16 cellular contexts compared by ENCODE assay signal in genomic region chr19:13954185-13954584, GRCh38. TPM values are rescaled to one million over a fixed set of nuclear protein-coding genes. Genes with fewer than 3 reads are reported as not detected.
A peak's percentile ranks its signal among the peaks of the same experiment; 100 is the strongest.
DNase-seq lines count a peak whose midpoint lies in the region; ATAC-seq, FAIRE-seq and TF ChIP-seq lines count a peak whose summit lies in the region.
"Had no signal": no experiment of that assay in that cellular context is flagged by ENCODE, and none has a peak within 500 bp of the region (broad histone marks: within the 10 kb centered on the region; RNA-seq: fewer than 3 reads in every experiment).

No MANE protein-coding gene starts in this region.

- H3K36me3 Mint-ChIP-seq in IgD-negative memory B cell, result no peaks in the 10 kb centered on the region
- H3K36me3 Mint-ChIP-seq in neural progenitor cell, result peaks cover 12% of the 10 kb centered on the region

- no peak for TF ChIP-seq RAD21 in SK-N-SH (IDR thresholded peaks at IDR 0.05; ENCODE audit: low read length)
- TF ChIP-seq RAD21 in K562 (CRISPR knock-in tag; conservative IDR thresholded peaks at IDR 0.05 in 1 of 2, IDR thresholded peaks at IDR 0.05 in 1 of 2), result no peak

- in situ Hi-C loops in K562 (cut with MboI), result no loop called here

- H3K9me3 Mint-ChIP-seq in IgD-negative memory B cell (no peaks in the 10 kb centered on the region), neural progenitor cell (no peaks in the 10 kb centered on the region)

- H3F3A ChIP-seq in SK-N-SH (replicated peaks; ENCODE audit: insufficient read depth) (no peaks in the 10 kb centered on the region), neural progenitor cell (ENCODE audit: low read depth) (peaks cover 4% of the 10 kb centered on the region)

- H3K79me2 ChIP-seq in SK-N-SH (ENCODE audit: insufficient read depth) (peaks cover 35% of the 10 kb centered on the region), K562 (ENCODE audit: control insufficient read depth, insufficient read depth, low read length) (peaks cover 23% of the 10 kb centered on the region), neural progenitor cell (ENCODE audit: low read depth) (peaks cover 28% of the 10 kb centered on the region)

- H3K9ac ChIP-seq in SK-N-SH (no peak overlapping the region), K562 (ENCODE audit: insufficient read depth in 1 of 2, low read depth in 2 of 2, low read length in 2 of 2) (peak overlapping the region in 1 of 2 experiments; percentile 89; a peak in 2 of 4 replicates), neural progenitor cell (no peak overlapping the region)

- H3K4me1 Mint-ChIP-seq in IgD-negative memory B cell, result peaks cover 0 to 11% (median 10%) of the 10 kb centered on the region in 3 donors
- peaks cover 7% of the 10 kb centered on the region for H3K4me1 Mint-ChIP-seq in neural progenitor cell

- H3K4me3 ChIP-seq in SK-N-SH (ENCODE audit: low read depth in 2 of 2, low read length in 1 of 2) (no peak overlapping the region), K562 (no peak overlapping the region), neural progenitor cell (no peak overlapping the region)

- peaks cover 8% of the 10 kb centered on the region; the same call in 1 of the 2 replicates for H4K20me1 ChIP-seq in SK-N-SH (ENCODE audit: insufficient read depth)
- peaks cover 4% of the 10 kb centered on the region; the same call in 1 of the 2 replicates for H4K20me1 ChIP-seq in K562 (replicated peaks; ENCODE audit: control insufficient read depth, insufficient read depth, low read length)
- H4K20me1 ChIP-seq in neural progenitor cell (ENCODE audit: low read depth), result peaks cover 36% of the 10 kb centered on the region

- no peak for FAIRE-seq in K562 (lab: Jason Lieb, UNC)

- H2AFZ ChIP-seq in SK-N-SH (ENCODE audit: low read depth) (no peak overlapping the region), K562 (ENCODE audit: low read depth, low read length) (no peak overlapping the region), neural progenitor cell (replicated peaks) (no peak overlapping the region)

- 95% methylated on average over 8 of the region's 15 CpGs for WGBS in SK-N-SH (ENCODE audit: low lambda C conversion rate)
- WGBS in K562 (ENCODE audit: insufficient coverage, low coverage, missing lambda C conversion rate), result 94% methylated on average over 14 of the region's 15 CpGs

- CTCF ChIA-PET in SK-N-SH (lab: Yijun Ruan, JAX), result interaction anchor here (0.8 to 5.1 kb wide), 6 partner anchors 14 to 89 kb away, joined by 3 to 19 read pairs (median 6); partner anchors contain the start of gene IL27RA
- CTCF ChIA-PET in K562 (lab: Yijun Ruan, JAX; ENCODE audit: low intra/inter-chr PET ratio), result interaction anchor here (0.8 kb wide), 1 partner anchor 74 kb away, joined by 3 read pairs; no protein-coding TSS in a partner anchor

- no peaks in the 10 kb centered on the region for H3K9me2 ChIP-seq in SK-N-SH

- H3K9me3 ChIP-seq in SK-N-SH, result no peaks in the 10 kb centered on the region
- no peaks in the 10 kb centered on the region for H3K9me3 ChIP-seq in K562 (replicated peaks; ENCODE audit: control insufficient read depth, insufficient read depth, low read depth, low read length)
- no peaks in the 10 kb centered on the region for H3K9me3 ChIP-seq in neural progenitor cell (ENCODE audit: low read depth)
- H3K9me3 ChIP-seq: heart left ventricle, SJSA1 had no signal

- H3K27ac Mint-ChIP-seq in IgD-negative memory B cell (peak overlapping the region in 1 of 3 donors; percentile 51), neural progenitor cell (no peak overlapping the region)

- no peak for ATAC-seq in SK-N-SH treated with all-trans-retinoic acid at 6 μM for 48 hours
- no peak for ATAC-seq in K562
- ATAC-seq in HG02571 (IDR thresholded peaks at IDR 0.05; ENCODE audit: unreplicated experiment), result no peak
- ATAC-seq in HG02623 (IDR thresholded peaks at IDR 0.05; ENCODE audit: unreplicated experiment), result no peak
- no peak for ATAC-seq in HG03439 (IDR thresholded peaks at IDR 0.05; ENCODE audit: unreplicated experiment)
- ATAC-seq: heart left ventricle had no signal

- H3K27me3 ChIP-seq in SK-N-SH (ENCODE audit: insufficient read depth) (no peaks in the 10 kb centered on the region), K562 (ENCODE audit: control insufficient read depth in 2 of 2, insufficient read depth in 2 of 2, low read length in 2 of 2) (no peaks in the 10 kb centered on the region), neural progenitor cell (no peaks in the 10 kb centered on the region)
- H3K27me3 ChIP-seq: heart left ventricle, SJSA1 had no signal

- H3K36me3 ChIP-seq in SK-N-SH (replicated peaks in 1 of 2; ENCODE audit: control insufficient read depth in 1 of 2, insufficient read depth in 2 of 2, low read length in 1 of 2), result peaks cover 9 to 33% of the 10 kb centered on the region in 2 experiments
- peaks cover 53% of the 10 kb centered on the region for H3K36me3 ChIP-seq in K562 (ENCODE audit: control insufficient read depth, insufficient read depth, low read length)
- no peaks in the 10 kb centered on the region for H3K36me3 ChIP-seq in neural progenitor cell

- H3K4me2 ChIP-seq in SK-N-SH, result 0 out of 2 replicates have a peak overlapping the region, but pooled peaks have one; percentile 99
- H3K4me2 ChIP-seq in K562 (ENCODE audit: insufficient read depth, low read length), result no peak overlapping the region
- no peak overlapping the region for H3K4me2 ChIP-seq in neural progenitor cell

- H3K4me1 ChIP-seq in SK-N-SH (ENCODE audit: control insufficient read depth in 1 of 2, insufficient read depth in 2 of 2, low read depth in 1 of 2, low read length in 1 of 2) (peaks cover 0 to 20% of the 10 kb centered on the region in 2 experiments; a peak in 1 of 4 replicates), K562 (replicated peaks in 1 of 2; ENCODE audit: control insufficient read depth in 2 of 2, insufficient read depth in 2 of 2, low read length in 2 of 2) (peaks cover 14 to 60% of the 10 kb centered on the region in 2 experiments; a peak in 4 of 5 replicates), neural progenitor cell (peaks cover 6% of the 10 kb centered on the region)

- H3K27me3 Mint-ChIP-seq in IgD-negative memory B cell (no peaks in the 10 kb centered on the region), neural progenitor cell (ENCODE audit: insufficient read depth, low read depth) (peaks cover 6% of the 10 kb centered on the region)

- TF ChIP-seq CTCF in SK-N-SH (IDR thresholded peaks at IDR 0.05) (no peak), K562 (IDR thresholded peaks at IDR 0.05 in 2 of 3, conservative IDR thresholded peaks at IDR 0.05 in 1 of 3; ENCODE audit: insufficient read depth in 2 of 3, low read depth in 1 of 3, low read length in 3 of 3) (no peak), neural progenitor cell (IDR thresholded peaks at IDR 0.05) (no peak)

- intact Hi-C loops in K562 (cut with micrococcal nuclease), result loop anchor here (10.0 kb wide), 1 partner anchor 81 kb away; the partner anchor contains the start of gene IL27RA

- POLR2A ChIA-PET in SK-N-SH (lab: Yijun Ruan, JAX) (interaction anchor here (3.5 kb wide), 1 partner anchor 16 kb away, joined by 24 read pairs; the partner anchor contains the start of gene PODNL1), K562 (lab: Yijun Ruan, JAX) (interaction anchor here (3.7 kb wide), 1 partner anchor 9 kb away, joined by 12 read pairs; no protein-coding TSS in a partner anchor)

- H3K4me3 Mint-ChIP-seq in IgD-negative memory B cell, result peak overlapping the region; percentile 52 to 87 (median 84)
- peak overlapping the region; percentile 94 for H3K4me3 Mint-ChIP-seq in neural progenitor cell

- no peaks in the 10 kb centered on the region for H3K9me1 ChIP-seq in K562 (ENCODE audit: control insufficient read depth, insufficient read depth, low read length)

- H3K27ac ChIP-seq in SK-N-SH (ENCODE audit: low read depth in 2 of 2, low read length in 1 of 2) (no peak overlapping the region), K562 (ENCODE audit: extremely low read depth, low read depth, low read length) (no peak overlapping the region), neural progenitor cell (no peak overlapping the region)
- H3K27ac ChIP-seq: SJSA1, VCaP had no signal

- no TSS peak for BruUV-seq in K562 (replicated peaks; lab: Mats Ljungman, UMichigan)

- no peak for TF ChIP-seq POLR2A in K562 (conservative IDR thresholded peaks at IDR 0.05)

- TF ChIP-seq EP300 in SK-N-SH (IDR thresholded peaks at IDR 0.05; ENCODE audit: borderline replicate concordance in 1 of 2, low read depth in 1 of 2, low read length in 1 of 2) (no peak), K562 (IDR thresholded peaks at IDR 0.05; ENCODE audit: low read length) (no peak)

- DNase-seq in SK-N-SH (no peak), K562 (ENCODE audit: extremely low read depth in 1 of 4, low spot score in 3 of 4) (no peak), neural progenitor cell (ENCODE audit: low spot score) (no peak)
- DNase-seq: activated effector memory CD4-positive, alpha-beta T cell treated with Interleukin-2 at 50 U/mL for 16 hours; cerebellar nuclear complex; heart left ventricle; NCI-H1092; NCI-H2171 treated with DMSO at 0.1 percent for 48 hours; NK-92 treated with Interleukin-12 subunit alpha and Interleukin-12 subunit beta, amount 100 ng/mL, for 24 hours had no signal

RNA-seq across cellular contexts. Expression of gene DCAF15, which starts 1.9 kb away (rescaled TPM):
- 36.7 and 55.6 TPM in 2 replicates for polyA plus RNA-seq in SK-N-SH (2012; rRNA removed)
- polyA plus RNA-seq in SK-N-SH (2012; cell fraction: cytosol; rRNA removed), result 12.5 and 21.6 TPM in 2 replicates
- polyA plus RNA-seq in SK-N-SH (2012; cell fraction: nucleus; rRNA removed), result 239 and 253 TPM in 2 replicates
- polyA plus RNA-seq in IgD-negative memory B cell, result 5.7 TPM
- 49.6 and 162 TPM in 2 replicates for total RNA-seq in K562 (2011; cell fraction: chromatin; rRNA removed; ENCODE audit: low replicate concordance)
- 148 and 149 TPM in 2 replicates for total RNA-seq in K562 (2011; cell fraction: nucleolus; rRNA removed)
- total RNA-seq in K562 (2011; cell fraction: nucleoplasm; rRNA removed), result 55.0 and 76.5 TPM in 2 replicates
- total RNA-seq in K562 (2014; rRNA removed), result 37.0 and 39.4 TPM in 2 replicates
- total RNA-seq in K562 (2014; rRNA removed; fragmentation: Illumina TruSeq; extraction: Trizol), result 10.4 and 13.6 TPM in 2 replicates
- total RNA-seq in K562 (2015; rRNA removed; fragmentation: Illumina TruSeq; extraction: Trizol), result 22.5 and 24.0 TPM in 2 replicates
- total RNA-seq in K562 (2021), result 63.2 and 68.5 TPM in 2 replicates
- 27.7 and 46.8 TPM in 2 replicates for polyA plus RNA-seq in K562 (2011; rRNA removed)
- polyA plus RNA-seq in K562 (2011; cell fraction: cytosol; rRNA removed), result 28.8 and 44.6 TPM in 2 replicates
- 228 and 347 TPM in 2 replicates for polyA plus RNA-seq in K562 (2011; cell fraction: nucleus; rRNA removed)
- 50.0 and 68.0 TPM in 2 replicates for polyA plus RNA-seq in K562 (2012)
- polyA plus RNA-seq in K562 (2014; fragmentation: Illumina TruSeq; extraction: Trizol), result 31.0 and 55.5 TPM in 2 replicates
- polyA plus RNA-seq in K562 (2014; fragmentation: Nextera tagmentation; extraction: Ambion mirVana), result under 1 TPM; 0.17 to 0.56 TPM
- 52.5 and 56.2 TPM in 2 replicates for polyA plus RNA-seq in K562 (2014; rRNA removed)
- 14.2 and 17.7 TPM in 2 replicates for polyA minus RNA-seq in K562 (2011; rRNA and poly(A)+ RNA removed)
- polyA minus RNA-seq in K562 (2011; cell fraction: cytosol; rRNA and poly(A)+ RNA removed), result 19.0 and 22.3 TPM in 2 replicates
- polyA minus RNA-seq in K562 (2011; cell fraction: nucleus; rRNA and poly(A)+ RNA removed), result 42.0 and 54.3 TPM in 2 replicates
- total RNA-seq in neural progenitor cell (ENCODE audit: low replicate concordance), result 28.6 and 69.9 TPM in 2 replicates

RNA-seq across cellular contexts. Expression of gene PODNL1, which starts 16.0 kb away (rescaled TPM):
- polyA plus RNA-seq in SK-N-SH (2012; rRNA removed) (4.2 and 7.5 TPM in 2 replicates), IgD-negative memory B cell (not detected), K562 (2011; rRNA removed) (0.18 and 0.46 TPM in 2 replicates), K562 (2014; fragmentation: Illumina TruSeq; extraction: Trizol) (0.22 and 0.42 TPM in 2 replicates), K562 (2014; fragmentation: Nextera tagmentation; extraction: Ambion mirVana) (under 1 TPM in 1 of 2 experiments, not detected in 1; 0.24 TPM), K562 (2014; rRNA removed) (0.21 TPM in 1 of 2 replicates, not detected in the other)
- polyA plus RNA-seq in SK-N-SH (2012; cell fraction: cytosol; rRNA removed), result 5.1 and 7.2 TPM in 2 replicates
- polyA plus RNA-seq in SK-N-SH (2012; cell fraction: nucleus; rRNA removed), result 11.8 and 14.5 TPM in 2 replicates
- 0.14 and 2.1 TPM in 2 replicates for total RNA-seq in K562 (2011; cell fraction: chromatin; rRNA removed; ENCODE audit: low replicate concordance)
- total RNA-seq in K562 (2011; cell fraction: nucleolus; rRNA removed), result 0.53 and 1.2 TPM in 2 replicates
- 0.29 and 2.3 TPM in 2 replicates for total RNA-seq in K562 (2011; cell fraction: nucleoplasm; rRNA removed)
- total RNA-seq in K562 (2014; rRNA removed) (0.12 TPM in 1 of 2 replicates, not detected in the other), K562 (2014; rRNA removed; fragmentation: Illumina TruSeq; extraction: Trizol) (not detected in 2 replicates), K562 (2015; rRNA removed; fragmentation: Illumina TruSeq; extraction: Trizol) (0.25 and 0.34 TPM in 2 replicates), K562 (2021) (0.40 and 0.47 TPM in 2 replicates), neural progenitor cell (ENCODE audit: low replicate concordance) (1.9 TPM in 1 of 2 replicates, not detected in the other)
- 0.55 and 0.91 TPM in 2 replicates for polyA plus RNA-seq in K562 (2011; cell fraction: cytosol; rRNA removed)
- polyA plus RNA-seq in K562 (2011; cell fraction: nucleus; rRNA removed), result 0.18 and 0.60 TPM in 2 replicates
- 0.82 and 1.8 TPM in 2 replicates for polyA plus RNA-seq in K562 (2012)
- 0.42 TPM in 1 of 2 replicates, not detected in the other for polyA minus RNA-seq in K562 (2011; rRNA and poly(A)+ RNA removed)
- not detected in 2 replicates for polyA minus RNA-seq in K562 (2011; cell fraction: cytosol; rRNA and poly(A)+ RNA removed)
- polyA minus RNA-seq in K562 (2011; cell fraction: nucleus; rRNA and poly(A)+ RNA removed), result 0.13 and 0.67 TPM in 2 replicates

RNA-seq across cellular contexts. Expression of gene CC2D1A, which starts 48.2 kb away (rescaled TPM):
- polyA plus RNA-seq in SK-N-SH (2012; rRNA removed) (18.7 and 24.2 TPM in 2 replicates), IgD-negative memory B cell (15.5 TPM), K562 (2011; rRNA removed) (10.1 and 25.5 TPM in 2 replicates), K562 (2014; fragmentation: Illumina TruSeq; extraction: Trizol) (15.6 and 21.2 TPM in 2 replicates), K562 (2014; fragmentation: Nextera tagmentation; extraction: Ambion mirVana) (under 1 TPM; 0.32 to 0.42 TPM), K562 (2014; rRNA removed) (26.7 and 27.1 TPM in 2 replicates)
- 8.1 and 13.2 TPM in 2 replicates for polyA plus RNA-seq in SK-N-SH (2012; cell fraction: cytosol; rRNA removed)
- 97.6 and 109 TPM in 2 replicates for polyA plus RNA-seq in SK-N-SH (2012; cell fraction: nucleus; rRNA removed)
- total RNA-seq in K562 (2011; cell fraction: chromatin; rRNA removed; ENCODE audit: low replicate concordance), result 61.5 and 146 TPM in 2 replicates
- total RNA-seq in K562 (2011; cell fraction: nucleolus; rRNA removed), result 72.1 and 79.4 TPM in 2 replicates
- total RNA-seq in K562 (2011; cell fraction: nucleoplasm; rRNA removed), result 61.5 and 70.7 TPM in 2 replicates
- total RNA-seq in K562 (2014; rRNA removed) (17.9 and 18.8 TPM in 2 replicates), K562 (2014; rRNA removed; fragmentation: Illumina TruSeq; extraction: Trizol) (5.8 and 7.7 TPM in 2 replicates), K562 (2015; rRNA removed; fragmentation: Illumina TruSeq; extraction: Trizol) (12.0 and 12.9 TPM in 2 replicates), K562 (2021) (28.4 and 31.0 TPM in 2 replicates), neural progenitor cell (ENCODE audit: low replicate concordance) (8.1 and 22.0 TPM in 2 replicates)
- polyA plus RNA-seq in K562 (2011; cell fraction: cytosol; rRNA removed), result 8.9 and 11.7 TPM in 2 replicates
- 67.6 and 73.2 TPM in 2 replicates for polyA plus RNA-seq in K562 (2011; cell fraction: nucleus; rRNA removed)
- polyA plus RNA-seq in K562 (2012), result 17.9 and 39.2 TPM in 2 replicates
- polyA minus RNA-seq in K562 (2011; rRNA and poly(A)+ RNA removed), result 8.3 and 8.9 TPM in 2 replicates
- 9.0 and 11.1 TPM in 2 replicates for polyA minus RNA-seq in K562 (2011; cell fraction: cytosol; rRNA and poly(A)+ RNA removed)
- polyA minus RNA-seq in K562 (2011; cell fraction: nucleus; rRNA and poly(A)+ RNA removed), result 15.9 and 19.3 TPM in 2 replicates

RNA-seq across cellular contexts. Expression of gene BRME1, which starts 48.3 kb away (rescaled TPM):
- polyA plus RNA-seq in SK-N-SH (2012; rRNA removed) (1.5 and 1.8 TPM in 2 replicates), IgD-negative memory B cell (not detected), K562 (2011; rRNA removed) (3.0 and 5.5 TPM in 2 replicates), K562 (2014; fragmentation: Illumina TruSeq; extraction: Trizol) (4.6 and 4.8 TPM in 2 replicates), K562 (2014; fragmentation: Nextera tagmentation; extraction: Ambion mirVana) (under 1 TPM; 0.75 to 0.88 TPM), K562 (2014; rRNA removed) (4.5 and 6.0 TPM in 2 replicates)
- 0.51 and 0.89 TPM in 2 replicates for polyA plus RNA-seq in SK-N-SH (2012; cell fraction: cytosol; rRNA removed)
- polyA plus RNA-seq in SK-N-SH (2012; cell fraction: nucleus; rRNA removed), result 5.1 and 5.3 TPM in 2 replicates
- 4.2 and 15.2 TPM in 2 replicates for total RNA-seq in K562 (2011; cell fraction: chromatin; rRNA removed; ENCODE audit: low replicate concordance)
- total RNA-seq in K562 (2011; cell fraction: nucleolus; rRNA removed), result 11.3 and 15.2 TPM in 2 replicates
- 7.3 TPM in 2 replicates for total RNA-seq in K562 (2011; cell fraction: nucleoplasm; rRNA removed)
- total RNA-seq in K562 (2014; rRNA removed) (3.6 and 4.2 TPM in 2 replicates), K562 (2014; rRNA removed; fragmentation: Illumina TruSeq; extraction: Trizol) (1.9 and 2.4 TPM in 2 replicates), K562 (2015; rRNA removed; fragmentation: Illumina TruSeq; extraction: Trizol) (4.6 and 6.0 TPM in 2 replicates), K562 (2021) (5.9 and 6.1 TPM in 2 replicates), neural progenitor cell (ENCODE audit: low replicate concordance) (0.49 and 4.1 TPM in 2 replicates)
- polyA plus RNA-seq in K562 (2011; cell fraction: cytosol; rRNA removed), result 5.1 and 5.3 TPM in 2 replicates
- 13.5 and 15.3 TPM in 2 replicates for polyA plus RNA-seq in K562 (2011; cell fraction: nucleus; rRNA removed)
- polyA plus RNA-seq in K562 (2012), result 4.7 and 8.9 TPM in 2 replicates
- polyA minus RNA-seq in K562 (2011; rRNA and poly(A)+ RNA removed), result 1.4 and 1.6 TPM in 2 replicates
- 1.4 and 4.5 TPM in 2 replicates for polyA minus RNA-seq in K562 (2011; cell fraction: cytosol; rRNA and poly(A)+ RNA removed)
- 4.6 and 7.6 TPM in 2 replicates for polyA minus RNA-seq in K562 (2011; cell fraction: nucleus; rRNA and poly(A)+ RNA removed)

RNA-seq across cellular contexts. Expression of gene RFX1, which starts 51.9 kb away (rescaled TPM):
- 0.54 and 1.5 TPM in 2 replicates for polyA plus RNA-seq in SK-N-SH (2012; rRNA removed)
- polyA plus RNA-seq in SK-N-SH (2012; cell fraction: cytosol; rRNA removed), result 0.64 and 1.2 TPM in 2 replicates
- 6.2 and 9.3 TPM in 2 replicates for polyA plus RNA-seq in SK-N-SH (2012; cell fraction: nucleus; rRNA removed)
- 3.7 TPM for polyA plus RNA-seq in IgD-negative memory B cell
- total RNA-seq in K562 (2011; cell fraction: chromatin; rRNA removed; ENCODE audit: low replicate concordance), result 5.5 and 14.4 TPM in 2 replicates
- total RNA-seq in K562 (2011; cell fraction: nucleolus; rRNA removed), result 12.2 and 13.2 TPM in 2 replicates
- 7.8 and 8.1 TPM in 2 replicates for total RNA-seq in K562 (2011; cell fraction: nucleoplasm; rRNA removed)
- 3.1 and 4.0 TPM in 2 replicates for total RNA-seq in K562 (2014; rRNA removed)
- total RNA-seq in K562 (2014; rRNA removed; fragmentation: Illumina TruSeq; extraction: Trizol), result 0.22 and 0.40 TPM in 2 replicates
- 1.2 and 1.4 TPM in 2 replicates for total RNA-seq in K562 (2015; rRNA removed; fragmentation: Illumina TruSeq; extraction: Trizol)
- total RNA-seq in K562 (2021), result 17.9 and 19.3 TPM in 2 replicates
- 0.95 and 1.4 TPM in 2 replicates for polyA plus RNA-seq in K562 (2011; rRNA removed)
- 0.60 and 1.4 TPM in 2 replicates for polyA plus RNA-seq in K562 (2011; cell fraction: cytosol; rRNA removed)
- 5.3 and 11.1 TPM in 2 replicates for polyA plus RNA-seq in K562 (2011; cell fraction: nucleus; rRNA removed)
- 9.7 and 10.4 TPM in 2 replicates for polyA plus RNA-seq in K562 (2012)
- 1.7 and 4.7 TPM in 2 replicates for polyA plus RNA-seq in K562 (2014; fragmentation: Illumina TruSeq; extraction: Trizol)
- under 1 TPM; 0.14 to 0.25 TPM for polyA plus RNA-seq in K562 (2014; fragmentation: Nextera tagmentation; extraction: Ambion mirVana)
- 3.8 and 4.8 TPM in 2 replicates for polyA plus RNA-seq in K562 (2014; rRNA removed)
- 0.35 and 0.36 TPM in 2 replicates for polyA minus RNA-seq in K562 (2011; rRNA and poly(A)+ RNA removed)
- polyA minus RNA-seq in K562 (2011; cell fraction: cytosol; rRNA and poly(A)+ RNA removed), result 5.1 and 12.7 TPM in 2 replicates
- polyA minus RNA-seq in K562 (2011; cell fraction: nucleus; rRNA and poly(A)+ RNA removed), result 4.2 and 5.9 TPM in 2 replicates
- total RNA-seq in neural progenitor cell (ENCODE audit: low replicate concordance), result 1.0 and 3.3 TPM in 2 replicates
